22 cellular contexts compared by ENCODE assay signal in genomic region chr18:4233468-4233867, GRCh38.
"Had no signal": no experiment of that assay in that cellular context is flagged by ENCODE, and none has a peak within 500 bp of the region (broad histone marks: within the 10 kb centered on the region; RNA-seq: fewer than 3 reads in every experiment).

No MANE protein-coding gene starts in this region.

- H3K4me3 ChIP-seq: heart right ventricle, left ventricle myocardium inferior, lung, psoas muscle, right lobe of liver, suprapubic skin, thyroid gland, upper lobe of left lung, uterus had no signal

- H3K36me3 ChIP-seq: heart right ventricle, left ventricle myocardium inferior, right lobe of liver, suprapubic skin, thyroid gland, upper lobe of left lung, uterus had no signal

- DNase-seq: effector memory CD4-positive, alpha-beta T cell; heart right ventricle; hypothalamus; immature natural killer cell; left ventricle myocardium inferior; mesenchymal stem cell; naive B cell; psoas muscle; retina; right lobe of liver; stimulated activated CD4-positive, alpha-beta T cell treated with anti-CD3 and anti-CD28 coated beads, Interleukin-4, amount 100 ng/mL, for 1 hour; stimulated activated CD8-positive, alpha-beta memory T cell treated with anti-CD3 and anti-CD28 coated beads, Interleukin-4, amount 100 ng/mL, for 48 hours; stimulated activated naive CD8-positive, alpha-beta T cell treated with anti-CD3 and anti-CD28 coated beads, Interleukin-15, Interleukin-2, amounts not matched to agents 100 U/mL and 50 U/mL, for 24 hours; thyroid gland; upper lobe of left lung; uterus had no signal

- H3K9ac ChIP-seq: parathyroid adenoma had no signal

- H3K27me3 Mint-ChIP-seq: naive B cell had no signal

- H3K9me3 Mint-ChIP-seq: nephron had no signal

- H3K4me3 Mint-ChIP-seq: immature natural killer cell; naive B cell; nephron; stimulated activated effector memory CD8-positive, alpha-beta T cell treated with anti-CD3 and anti-CD28 coated beads, Interleukin-12 subunit alpha, Interleukin-12 subunit beta, amount 100 ng/mL, for 72 hours had no signal

- H3K27ac Mint-ChIP-seq: immature natural killer cell; nephron; stimulated activated effector memory CD8-positive, alpha-beta T cell treated with anti-CD3 and anti-CD28 coated beads, Interleukin-12 subunit alpha, Interleukin-12 subunit beta, amount 100 ng/mL, for 72 hours had no signal

- H3K27me3 ChIP-seq: heart right ventricle, right lobe of liver, suprapubic skin, thyroid gland, upper lobe of left lung, uterus had no signal

- H3K9me3 ChIP-seq: right lobe of liver, suprapubic skin, thyroid gland, uterus had no signal

- H3K27ac ChIP-seq: heart right ventricle, left ventricle myocardium inferior, parathyroid adenoma, psoas muscle, right lobe of liver, suprapubic skin, thyroid gland, upper lobe of left lung, uterus had no signal

- ATAC-seq: esophagus mucosa; heart right ventricle; psoas muscle; right lobe of liver; stimulated activated effector memory CD8-positive, alpha-beta T cell treated with anti-CD3 and anti-CD28 coated beads, Interleukin-12 subunit alpha, Interleukin-12 subunit beta, amount 100 ng/mL, for 72 hours; stimulated activated naive CD8-positive, alpha-beta T cell treated with anti-CD3 and anti-CD28 coated beads, Interleukin-15, Interleukin-2, amounts not matched to agents 100 U/mL and 50 U/mL, for 24 hours had no signal

- H3K4me1 ChIP-seq: heart right ventricle, left ventricle myocardium inferior, parathyroid adenoma, psoas muscle, right lobe of liver, suprapubic skin, thyroid gland, upper lobe of left lung, uterus had no signal

- H3K36me3 Mint-ChIP-seq: immature natural killer cell; naive B cell; stimulated activated effector memory CD8-positive, alpha-beta T cell treated with anti-CD3 and anti-CD28 coated beads, Interleukin-12 subunit alpha, Interleukin-12 subunit beta, amount 100 ng/mL, for 72 hours had no signal

- H3K4me1 Mint-ChIP-seq: immature natural killer cell; naive B cell; nephron; stimulated activated effector memory CD8-positive, alpha-beta T cell treated with anti-CD3 and anti-CD28 coated beads, Interleukin-12 subunit alpha, Interleukin-12 subunit beta, amount 100 ng/mL, for 72 hours had no signal

- H3K79me2 ChIP-seq: parathyroid adenoma had no signal
